Comparison of ENCODE assay signal across 1 cellular context in genomic region chr1:160411963-160412362, GRCh38.
A peak's percentile ranks its signal among the peaks of the same experiment; 100 is the strongest.
TF ChIP-seq lines count a peak whose summit lies in the region.

No MANE protein-coding gene starts in this region.

TF ChIP-seq in K562, 482 proteins besides CTCF, POLR2A, EP300 and RAD21:
- 0 out of 2 replicates have a peak, but pooled peaks have one; percentile 41 for TF ChIP-seq HDAC2 (IDR thresholded peaks at IDR 0.05)
- no peak for TF ChIP-seq HMG20B (CRISPR knock-in tag; IDR thresholded peaks at IDR 0.05)
- TF ChIP-seq ZNF395 (CRISPR knock-in tag; IDR thresholded peaks at IDR 0.05) = no peak
- no peak for TF ChIP-seq DPF2 (IDR thresholded peaks at IDR 0.05)
- no peak for TF ChIP-seq SAP30 (IDR thresholded peaks at IDR 0.05; ENCODE audit: borderline replicate concordance, insufficient read depth, low read depth, low read length, poor library complexity, severe bottlenecking)
- no peak for TF ChIP-seq GABPA (tag; conservative IDR thresholded peaks at IDR 0.05; ENCODE audit: low read depth)
- TF ChIP-seq CLOCK (CRISPR knock-in tag; IDR thresholded peaks at IDR 0.05; ENCODE audit: borderline replicate concordance) = no peak
- no peak for TF ChIP-seq ZFP91 (CRISPR knock-in tag; IDR thresholded peaks at IDR 0.05)
- peak in 1 of 2 experiments; percentile 55; a peak in 2 of 4 replicates for TF ChIP-seq KDM1A (IDR thresholded peaks at IDR 0.05)
- TF ChIP-seq RBM25 (IDR thresholded peaks at IDR 0.05; ENCODE audit: low read depth, low read length, severe bottlenecking) = peak; percentile 96
- TF ChIP-seq ZFP36 (IDR thresholded peaks at IDR 0.05; ENCODE audit: low read depth, low read length, partially characterized antibody) = peak; percentile 51
- no peak for TF ChIP-seq CEBPG (CRISPR knock-in tag; IDR thresholded peaks at IDR 0.05)
- no peak for TF ChIP-seq CEBPG (tag; conservative IDR thresholded peaks at IDR 0.05 in 1 of 2, IDR thresholded peaks at IDR 0.05 in 1 of 2)
- no peak for TF ChIP-seq FOXA1 (IDR thresholded peaks at IDR 0.05; ENCODE audit: borderline replicate concordance)
- TF ChIP-seq E2F3 (CRISPR knock-in tag; IDR thresholded peaks at IDR 0.05) = no peak
- TF ChIP-seq TCF3 (CRISPR knock-in tag; IDR thresholded peaks at IDR 0.05) = no peak
- peak; percentile 83; the same call in 1 of the 2 replicates for TF ChIP-seq BCOR (IDR thresholded peaks at IDR 0.05)
